1 cellular context compared by ENCODE assay signal in the genomic region with DNA sequence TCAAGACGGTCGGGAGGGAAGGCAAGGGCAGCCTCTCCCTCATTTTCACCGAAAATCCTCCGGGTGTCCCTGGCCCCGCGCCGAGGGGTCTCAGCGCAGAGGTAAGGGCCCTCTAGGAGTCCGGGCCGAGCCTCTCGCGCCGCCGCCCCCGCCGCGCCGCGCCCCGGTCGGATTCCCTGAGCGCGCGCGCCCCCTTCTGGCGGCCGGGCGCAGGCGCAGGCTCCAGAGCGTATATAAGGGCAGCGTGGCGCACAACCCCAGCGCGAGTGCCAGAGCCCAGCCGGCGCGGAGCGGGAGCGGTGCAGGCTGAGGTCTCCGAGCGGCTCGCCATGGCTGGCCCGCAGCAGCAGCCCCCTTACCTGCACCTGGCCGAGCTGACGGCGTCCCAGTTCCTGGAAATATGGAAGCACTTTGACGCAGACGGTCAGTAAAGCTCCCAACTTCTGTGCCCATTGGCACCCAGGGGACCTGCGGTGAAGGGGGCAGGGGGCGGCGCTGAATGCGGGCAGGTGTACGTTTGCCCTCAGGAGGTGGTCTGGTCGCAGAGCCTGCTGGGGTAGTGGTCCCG.
TF ChIP-seq lines count a peak whose summit lies in the region.

A gene with protein sequence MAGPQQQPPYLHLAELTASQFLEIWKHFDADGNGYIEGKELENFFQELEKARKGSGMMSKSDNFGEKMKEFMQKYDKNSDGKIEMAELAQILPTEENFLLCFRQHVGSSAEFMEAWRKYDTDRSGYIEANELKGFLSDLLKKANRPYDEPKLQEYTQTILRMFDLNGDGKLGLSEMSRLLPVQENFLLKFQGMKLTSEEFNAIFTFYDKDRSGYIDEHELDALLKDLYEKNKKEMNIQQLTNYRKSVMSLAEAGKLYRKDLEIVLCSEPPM (plus strand): TSS at position 260 of the 568 bp plus-strand sequence. CDS start 70 bp downstream, at position 330.

TF ChIP-seq in HepG2, 621 proteins besides CTCF, POLR2A, EP300 and RAD21 (continued from another document and continues in another):
- TF ChIP-seq, protein P1, sequence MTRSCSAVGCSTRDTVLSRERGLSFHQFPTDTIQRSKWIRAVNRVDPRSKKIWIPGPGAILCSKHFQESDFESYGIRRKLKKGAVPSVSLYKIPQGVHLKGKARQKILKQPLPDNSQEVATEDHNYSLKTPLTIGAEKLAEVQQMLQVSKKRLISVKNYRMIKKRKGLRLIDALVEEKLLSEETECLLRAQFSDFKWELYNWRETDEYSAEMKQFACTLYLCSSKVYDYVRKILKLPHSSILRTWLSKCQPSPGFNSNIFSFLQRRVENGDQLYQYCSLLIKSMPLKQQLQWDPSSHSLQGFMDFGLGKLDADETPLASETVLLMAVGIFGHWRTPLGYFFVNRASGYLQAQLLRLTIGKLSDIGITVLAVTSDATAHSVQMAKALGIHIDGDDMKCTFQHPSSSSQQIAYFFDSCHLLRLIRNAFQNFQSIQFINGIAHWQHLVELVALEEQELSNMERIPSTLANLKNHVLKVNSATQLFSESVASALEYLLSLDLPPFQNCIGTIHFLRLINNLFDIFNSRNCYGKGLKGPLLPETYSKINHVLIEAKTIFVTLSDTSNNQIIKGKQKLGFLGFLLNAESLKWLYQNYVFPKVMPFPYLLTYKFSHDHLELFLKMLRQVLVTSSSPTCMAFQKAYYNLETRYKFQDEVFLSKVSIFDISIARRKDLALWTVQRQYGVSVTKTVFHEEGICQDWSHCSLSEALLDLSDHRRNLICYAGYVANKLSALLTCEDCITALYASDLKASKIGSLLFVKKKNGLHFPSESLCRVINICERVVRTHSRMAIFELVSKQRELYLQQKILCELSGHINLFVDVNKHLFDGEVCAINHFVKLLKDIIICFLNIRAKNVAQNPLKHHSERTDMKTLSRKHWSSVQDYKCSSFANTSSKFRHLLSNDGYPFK (CRISPR knock-in tag; IDR thresholded peaks at IDR 0.05; ENCODE audit: borderline replicate concordance) = no peak
- TF ChIP-seq MYNN (CRISPR knock-in tag; IDR thresholded peaks at IDR 0.05; ENCODE audit: low read depth) (no peak), NPAS2 (CRISPR knock-in tag; IDR thresholded peaks at IDR 0.05; ENCODE audit: borderline replicate concordance) (no peak), ZNF256 (CRISPR knock-in tag; conservative IDR thresholded peaks at IDR 0.05) (no peak), ZSCAN25 (CRISPR knock-in tag; IDR thresholded peaks at IDR 0.05) (no peak), ARNT2 (CRISPR knock-in tag; IDR thresholded peaks at IDR 0.05; ENCODE audit: low read depth) (0 out of 2 replicates have a peak, but pooled peaks have one; percentile 50), ZNF879 (CRISPR knock-in tag; IDR thresholded peaks at IDR 0.05) (no peak), ZNF572 (CRISPR knock-in tag; IDR thresholded peaks at IDR 0.05) (no peak), ZNF7 (CRISPR knock-in tag; IDR thresholded peaks at IDR 0.05) (no peak), JUNB (CRISPR knock-in tag; IDR thresholded peaks at IDR 0.05; ENCODE audit: borderline replicate concordance) (no peak), FOSL1 (CRISPR knock-in tag; IDR thresholded peaks at IDR 0.05; ENCODE audit: borderline replicate concordance) (no peak), ZNF282 (IDR thresholded peaks at IDR 0.05; ENCODE audit: partially characterized antibody) (no peak), GLI4 (CRISPR knock-in tag; IDR thresholded peaks at IDR 0.05; ENCODE audit: borderline replicate concordance) (0 out of 2 replicates have a peak, but pooled peaks have one; percentile 63), ZNF616 (CRISPR knock-in tag; IDR thresholded peaks at IDR 0.05; ENCODE audit: low read depth) (no peak), TMF1 (CRISPR knock-in tag; IDR thresholded peaks at IDR 0.05; ENCODE audit: low read depth) (no peak), NR3C1 (CRISPR knock-in tag; IDR thresholded peaks at IDR 0.05) (no peak), TOPORS (CRISPR knock-in tag; IDR thresholded peaks at IDR 0.05) (no peak), HOXA9 (CRISPR knock-in tag; IDR thresholded peaks at IDR 0.05; ENCODE audit: borderline replicate concordance) (no peak), SIN3A (IDR thresholded peaks at IDR 0.05; ENCODE audit: borderline replicate concordance, low read depth, low read length) (no peak), NFE2L1 (CRISPR knock-in tag; IDR thresholded peaks at IDR 0.05; ENCODE audit: borderline replicate concordance) (no peak), PCBP2 (optimal IDR thresholded peaks at IDR 0.05; ENCODE audit: low read depth, low read length, poor library complexity, severe bottlenecking) (no peak), DR1 (CRISPR knock-in tag; IDR thresholded peaks at IDR 0.05) (no peak), ZFP36L1 (CRISPR knock-in tag; IDR thresholded peaks at IDR 0.05) (no peak), NFKBIZ (CRISPR knock-in tag; IDR thresholded peaks at IDR 0.05) (no peak), PITX1 (CRISPR knock-in tag; IDR thresholded peaks at IDR 0.05) (no peak), ZNF788 (CRISPR knock-in tag; IDR thresholded peaks at IDR 0.05; ENCODE audit: borderline replicate concordance) (peak; percentile 49; the same call in 1 of the 2 replicates), ZNF24 (IDR thresholded peaks at IDR 0.05) (no peak), CBX1 (IDR thresholded peaks at IDR 0.05; ENCODE audit: low read depth) (no peak)
- TF ChIP-seq, protein P2, sequence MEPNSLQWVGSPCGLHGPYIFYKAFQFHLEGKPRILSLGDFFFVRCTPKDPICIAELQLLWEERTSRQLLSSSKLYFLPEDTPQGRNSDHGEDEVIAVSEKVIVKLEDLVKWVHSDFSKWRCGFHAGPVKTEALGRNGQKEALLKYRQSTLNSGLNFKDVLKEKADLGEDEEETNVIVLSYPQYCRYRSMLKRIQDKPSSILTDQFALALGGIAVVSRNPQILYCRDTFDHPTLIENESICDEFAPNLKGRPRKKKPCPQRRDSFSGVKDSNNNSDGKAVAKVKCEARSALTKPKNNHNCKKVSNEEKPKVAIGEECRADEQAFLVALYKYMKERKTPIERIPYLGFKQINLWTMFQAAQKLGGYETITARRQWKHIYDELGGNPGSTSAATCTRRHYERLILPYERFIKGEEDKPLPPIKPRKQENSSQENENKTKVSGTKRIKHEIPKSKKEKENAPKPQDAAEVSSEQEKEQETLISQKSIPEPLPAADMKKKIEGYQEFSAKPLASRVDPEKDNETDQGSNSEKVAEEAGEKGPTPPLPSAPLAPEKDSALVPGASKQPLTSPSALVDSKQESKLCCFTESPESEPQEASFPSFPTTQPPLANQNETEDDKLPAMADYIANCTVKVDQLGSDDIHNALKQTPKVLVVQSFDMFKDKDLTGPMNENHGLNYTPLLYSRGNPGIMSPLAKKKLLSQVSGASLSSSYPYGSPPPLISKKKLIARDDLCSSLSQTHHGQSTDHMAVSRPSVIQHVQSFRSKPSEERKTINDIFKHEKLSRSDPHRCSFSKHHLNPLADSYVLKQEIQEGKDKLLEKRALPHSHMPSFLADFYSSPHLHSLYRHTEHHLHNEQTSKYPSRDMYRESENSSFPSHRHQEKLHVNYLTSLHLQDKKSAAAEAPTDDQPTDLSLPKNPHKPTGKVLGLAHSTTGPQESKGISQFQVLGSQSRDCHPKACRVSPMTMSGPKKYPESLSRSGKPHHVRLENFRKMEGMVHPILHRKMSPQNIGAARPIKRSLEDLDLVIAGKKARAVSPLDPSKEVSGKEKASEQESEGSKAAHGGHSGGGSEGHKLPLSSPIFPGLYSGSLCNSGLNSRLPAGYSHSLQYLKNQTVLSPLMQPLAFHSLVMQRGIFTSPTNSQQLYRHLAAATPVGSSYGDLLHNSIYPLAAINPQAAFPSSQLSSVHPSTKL (CRISPR knock-in tag; IDR thresholded peaks at IDR 0.05) = no peak
- TF ChIP-seq, protein P3, sequence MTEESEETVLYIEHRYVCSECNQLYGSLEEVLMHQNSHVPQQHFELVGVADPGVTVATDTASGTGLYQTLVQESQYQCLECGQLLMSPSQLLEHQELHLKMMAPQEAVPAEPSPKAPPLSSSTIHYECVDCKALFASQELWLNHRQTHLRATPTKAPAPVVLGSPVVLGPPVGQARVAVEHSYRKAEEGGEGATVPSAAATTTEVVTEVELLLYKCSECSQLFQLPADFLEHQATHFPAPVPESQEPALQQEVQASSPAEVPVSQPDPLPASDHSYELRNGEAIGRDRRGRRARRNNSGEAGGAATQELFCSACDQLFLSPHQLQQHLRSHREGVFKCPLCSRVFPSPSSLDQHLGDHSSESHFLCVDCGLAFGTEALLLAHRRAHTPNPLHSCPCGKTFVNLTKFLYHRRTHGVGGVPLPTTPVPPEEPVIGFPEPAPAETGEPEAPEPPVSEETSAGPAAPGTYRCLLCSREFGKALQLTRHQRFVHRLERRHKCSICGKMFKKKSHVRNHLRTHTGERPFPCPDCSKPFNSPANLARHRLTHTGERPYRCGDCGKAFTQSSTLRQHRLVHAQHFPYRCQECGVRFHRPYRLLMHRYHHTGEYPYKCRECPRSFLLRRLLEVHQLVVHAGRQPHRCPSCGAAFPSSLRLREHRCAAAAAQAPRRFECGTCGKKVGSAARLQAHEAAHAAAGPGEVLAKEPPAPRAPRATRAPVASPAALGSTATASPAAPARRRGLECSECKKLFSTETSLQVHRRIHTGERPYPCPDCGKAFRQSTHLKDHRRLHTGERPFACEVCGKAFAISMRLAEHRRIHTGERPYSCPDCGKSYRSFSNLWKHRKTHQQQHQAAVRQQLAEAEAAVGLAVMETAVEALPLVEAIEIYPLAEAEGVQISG (CRISPR knock-in tag; IDR thresholded peaks at IDR 0.05) = peak; percentile 50
- TF ChIP-seq, protein P4, sequence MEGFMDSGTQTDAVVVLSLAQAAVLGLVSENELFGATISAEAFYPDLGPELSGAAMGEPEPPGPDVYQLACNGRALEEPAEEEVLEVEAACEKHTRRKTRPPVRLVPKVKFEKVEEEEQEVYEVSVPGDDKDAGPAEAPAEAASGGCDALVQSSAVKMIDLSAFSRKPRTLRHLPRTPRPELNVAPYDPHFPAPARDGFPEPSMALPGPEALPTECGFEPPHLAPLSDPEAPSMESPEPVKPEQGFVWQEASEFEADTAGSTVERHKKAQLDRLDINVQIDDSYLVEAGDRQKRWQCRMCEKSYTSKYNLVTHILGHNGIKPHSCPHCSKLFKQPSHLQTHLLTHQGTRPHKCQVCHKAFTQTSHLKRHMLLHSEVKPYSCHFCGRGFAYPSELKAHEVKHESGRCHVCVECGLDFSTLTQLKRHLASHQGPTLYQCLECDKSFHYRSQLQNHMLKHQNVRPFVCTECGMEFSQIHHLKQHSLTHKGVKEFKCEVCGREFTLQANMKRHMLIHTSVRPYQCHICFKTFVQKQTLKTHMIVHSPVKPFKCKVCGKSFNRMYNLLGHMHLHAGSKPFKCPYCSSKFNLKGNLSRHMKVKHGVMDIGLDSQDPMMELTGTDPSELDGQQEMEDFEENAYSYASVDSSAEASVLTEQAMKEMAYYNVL (CRISPR knock-in tag; IDR thresholded peaks at IDR 0.05; ENCODE audit: borderline replicate concordance) = no peak
- TF ChIP-seq, protein P5, sequence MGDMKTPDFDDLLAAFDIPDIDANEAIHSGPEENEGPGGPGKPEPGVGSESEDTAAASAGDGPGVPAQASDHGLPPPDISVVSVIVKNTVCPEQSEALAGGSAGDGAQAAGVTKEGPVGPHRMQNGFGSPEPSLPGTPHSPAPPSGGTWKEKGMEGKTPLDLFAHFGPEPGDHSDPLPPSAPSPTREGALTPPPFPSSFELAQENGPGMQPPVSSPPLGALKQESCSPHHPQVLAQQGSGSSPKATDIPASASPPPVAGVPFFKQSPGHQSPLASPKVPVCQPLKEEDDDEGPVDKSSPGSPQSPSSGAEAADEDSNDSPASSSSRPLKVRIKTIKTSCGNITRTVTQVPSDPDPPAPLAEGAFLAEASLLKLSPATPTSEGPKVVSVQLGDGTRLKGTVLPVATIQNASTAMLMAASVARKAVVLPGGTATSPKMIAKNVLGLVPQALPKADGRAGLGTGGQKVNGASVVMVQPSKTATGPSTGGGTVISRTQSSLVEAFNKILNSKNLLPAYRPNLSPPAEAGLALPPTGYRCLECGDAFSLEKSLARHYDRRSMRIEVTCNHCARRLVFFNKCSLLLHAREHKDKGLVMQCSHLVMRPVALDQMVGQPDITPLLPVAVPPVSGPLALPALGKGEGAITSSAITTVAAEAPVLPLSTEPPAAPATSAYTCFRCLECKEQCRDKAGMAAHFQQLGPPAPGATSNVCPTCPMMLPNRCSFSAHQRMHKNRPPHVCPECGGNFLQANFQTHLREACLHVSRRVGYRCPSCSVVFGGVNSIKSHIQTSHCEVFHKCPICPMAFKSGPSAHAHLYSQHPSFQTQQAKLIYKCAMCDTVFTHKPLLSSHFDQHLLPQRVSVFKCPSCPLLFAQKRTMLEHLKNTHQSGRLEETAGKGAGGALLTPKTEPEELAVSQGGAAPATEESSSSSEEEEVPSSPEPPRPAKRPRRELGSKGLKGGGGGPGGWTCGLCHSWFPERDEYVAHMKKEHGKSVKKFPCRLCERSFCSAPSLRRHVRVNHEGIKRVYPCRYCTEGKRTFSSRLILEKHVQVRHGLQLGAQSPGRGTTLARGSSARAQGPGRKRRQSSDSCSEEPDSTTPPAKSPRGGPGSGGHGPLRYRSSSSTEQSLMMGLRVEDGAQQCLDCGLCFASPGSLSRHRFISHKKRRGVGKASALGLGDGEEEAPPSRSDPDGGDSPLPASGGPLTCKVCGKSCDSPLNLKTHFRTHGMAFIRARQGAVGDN (CRISPR knock-in tag; IDR thresholded peaks at IDR 0.05) = peak; percentile 46; the same call in 1 of the 2 replicates
- TF ChIP-seq, protein P6, sequence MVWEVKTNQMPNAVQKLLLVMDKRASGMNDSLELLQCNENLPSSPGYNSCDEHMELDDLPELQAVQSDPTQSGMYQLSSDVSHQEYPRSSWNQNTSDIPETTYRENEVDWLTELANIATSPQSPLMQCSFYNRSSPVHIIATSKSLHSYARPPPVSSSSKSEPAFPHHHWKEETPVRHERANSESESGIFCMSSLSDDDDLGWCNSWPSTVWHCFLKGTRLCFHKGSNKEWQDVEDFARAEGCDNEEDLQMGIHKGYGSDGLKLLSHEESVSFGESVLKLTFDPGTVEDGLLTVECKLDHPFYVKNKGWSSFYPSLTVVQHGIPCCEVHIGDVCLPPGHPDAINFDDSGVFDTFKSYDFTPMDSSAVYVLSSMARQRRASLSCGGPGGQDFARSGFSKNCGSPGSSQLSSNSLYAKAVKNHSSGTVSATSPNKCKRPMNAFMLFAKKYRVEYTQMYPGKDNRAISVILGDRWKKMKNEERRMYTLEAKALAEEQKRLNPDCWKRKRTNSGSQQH (CRISPR knock-in tag; IDR thresholded peaks at IDR 0.05; ENCODE audit: low read depth) = no peak
- TF ChIP-seq, protein P7, sequence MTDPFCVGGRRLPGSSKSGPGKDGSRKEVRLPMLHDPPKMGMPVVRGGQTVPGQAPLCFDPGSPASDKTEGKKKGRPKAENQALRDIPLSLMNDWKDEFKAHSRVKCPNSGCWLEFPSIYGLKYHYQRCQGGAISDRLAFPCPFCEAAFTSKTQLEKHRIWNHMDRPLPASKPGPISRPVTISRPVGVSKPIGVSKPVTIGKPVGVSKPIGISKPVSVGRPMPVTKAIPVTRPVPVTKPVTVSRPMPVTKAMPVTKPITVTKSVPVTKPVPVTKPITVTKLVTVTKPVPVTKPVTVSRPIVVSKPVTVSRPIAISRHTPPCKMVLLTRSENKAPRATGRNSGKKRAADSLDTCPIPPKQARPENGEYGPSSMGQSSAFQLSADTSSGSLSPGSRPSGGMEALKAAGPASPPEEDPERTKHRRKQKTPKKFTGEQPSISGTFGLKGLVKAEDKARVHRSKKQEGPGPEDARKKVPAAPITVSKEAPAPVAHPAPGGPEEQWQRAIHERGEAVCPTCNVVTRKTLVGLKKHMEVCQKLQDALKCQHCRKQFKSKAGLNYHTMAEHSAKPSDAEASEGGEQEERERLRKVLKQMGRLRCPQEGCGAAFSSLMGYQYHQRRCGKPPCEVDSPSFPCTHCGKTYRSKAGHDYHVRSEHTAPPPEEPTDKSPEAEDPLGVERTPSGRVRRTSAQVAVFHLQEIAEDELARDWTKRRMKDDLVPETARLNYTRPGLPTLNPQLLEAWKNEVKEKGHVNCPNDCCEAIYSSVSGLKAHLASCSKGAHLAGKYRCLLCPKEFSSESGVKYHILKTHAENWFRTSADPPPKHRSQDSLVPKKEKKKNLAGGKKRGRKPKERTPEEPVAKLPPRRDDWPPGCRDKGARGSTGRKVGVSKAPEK (CRISPR knock-in tag; IDR thresholded peaks at IDR 0.05; ENCODE audit: borderline replicate concordance) = no peak
